In the genomic region with DNA sequence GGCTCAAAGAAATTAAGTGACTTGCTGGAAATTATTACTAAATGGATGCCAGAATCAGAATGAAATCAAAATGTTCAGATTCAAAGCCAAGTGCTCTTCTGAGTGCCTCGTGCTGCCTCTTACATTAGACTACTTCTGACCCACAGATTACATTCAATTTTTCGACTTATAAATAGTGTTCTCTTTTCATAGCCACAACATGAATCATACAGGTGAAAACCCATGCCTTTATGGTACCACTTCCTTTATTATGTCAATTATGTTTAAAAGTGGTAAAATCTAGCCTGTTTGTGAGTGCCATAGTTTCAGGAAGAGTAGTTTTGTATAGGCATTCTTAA, we compare ENCODE assay signal across 10 cellular contexts.
A peak's percentile ranks its signal among the peaks of the same experiment; 100 is the strongest.
DNase-seq lines count a peak whose midpoint lies in the region; ATAC-seq, FAIRE-seq and TF ChIP-seq lines count a peak whose summit lies in the region.
"Had no signal": no experiment of that assay in that cellular context is flagged by ENCODE, and none has a peak within 500 bp of the region (broad histone marks: within the 10 kb centered on the region; RNA-seq: fewer than 3 reads in every experiment).

No MANE protein-coding gene starts in this region.

- peak overlapping the region; percentile 54 for H3K4me3 ChIP-seq in naive thymus-derived CD4-positive, alpha-beta T cell (ENCODE audit: low read length)
- H3K4me3 ChIP-seq in body of pancreas: no peak overlapping the region
- peak overlapping the region in 1 of 4 donors; percentile 36 for H3K4me3 ChIP-seq in transverse colon

- ATAC-seq in GM21717 (IDR thresholded peaks at IDR 0.05; ENCODE audit: unreplicated experiment) (peak; percentile 59), HG03442 (IDR thresholded peaks at IDR 0.05; ENCODE audit: unreplicated experiment) (peak; percentile 66), body of pancreas (no peak)
- no peak for ATAC-seq in naive thymus-derived CD4-positive, alpha-beta T cell

- H3K9me3 Mint-ChIP-seq in activated CD4-positive, alpha-beta T cell treated with anti-CD3 and anti-CD28 coated beads, Interleukin-2, amount 10 ng/mL, durations not matched to agents 24 days and 14 days: no peaks in the 10 kb centered on the region
- H3K9me3 Mint-ChIP-seq in naive thymus-derived CD4-positive, alpha-beta T cell: peaks cover 0 to 2% (median 0%) of the 10 kb centered on the region in 11 donors
- H3K9me3 Mint-ChIP-seq: brain had no signal

- H3K4me1 ChIP-seq in naive thymus-derived CD4-positive, alpha-beta T cell (ENCODE audit: control insufficient read depth in 2 of 2, insufficient read depth in 2 of 2, low read length in 2 of 2): no peaks in the 10 kb centered on the region
- H3K4me1 ChIP-seq in body of pancreas: no peaks in the 10 kb centered on the region
- H3K4me1 ChIP-seq in transverse colon: peaks cover 0 to 10% (median 0%) of the 10 kb centered on the region in 4 donors

- H3K36me3 Mint-ChIP-seq in activated CD4-positive, alpha-beta T cell treated with anti-CD3 and anti-CD28 coated beads, Interleukin-2, amount 10 ng/mL, durations not matched to agents 24 days and 14 days (ENCODE audit: low read depth): no peaks in the 10 kb centered on the region
- no peaks in the 10 kb centered on the region for H3K36me3 Mint-ChIP-seq in naive thymus-derived CD4-positive, alpha-beta T cell
- H3K36me3 Mint-ChIP-seq: brain had no signal

- H3K27me3 ChIP-seq in naive thymus-derived CD4-positive, alpha-beta T cell (ENCODE audit: control insufficient read depth in 2 of 2, insufficient read depth in 2 of 2, low read length in 2 of 2): no peaks in the 10 kb centered on the region
- no peaks in the 10 kb centered on the region for H3K27me3 ChIP-seq in body of pancreas
- H3K27me3 ChIP-seq in transverse colon: no peaks in the 10 kb centered on the region

- peak overlapping the region; percentile 86 for H3K27ac Mint-ChIP-seq in activated CD4-positive, alpha-beta T cell treated with anti-CD3 and anti-CD28 coated beads, Interleukin-2, amount 10 ng/mL, durations not matched to agents 24 days and 14 days
- H3K27ac Mint-ChIP-seq in naive thymus-derived CD4-positive, alpha-beta T cell: peak overlapping the region; percentile 20 to 81 (median 71)
- H3K27ac Mint-ChIP-seq: brain had no signal

- POLR2A ChIA-PET in naive thymus-derived CD4-positive, alpha-beta T cell (lab: Charles Lee): no interaction called here

- H3K4me1 Mint-ChIP-seq in activated CD4-positive, alpha-beta T cell treated with anti-CD3 and anti-CD28 coated beads, Interleukin-2, amount 10 ng/mL, durations not matched to agents 24 days and 14 days: peaks cover 16% of the 10 kb centered on the region
- peaks cover 11 to 26% (median 19%) of the 10 kb centered on the region in 7 donors for H3K4me1 Mint-ChIP-seq in naive thymus-derived CD4-positive, alpha-beta T cell

- H3K4me3 Mint-ChIP-seq in activated CD4-positive, alpha-beta T cell treated with anti-CD3 and anti-CD28 coated beads, Interleukin-2, amount 10 ng/mL, durations not matched to agents 24 days and 14 days: peak overlapping the region; percentile 82
- peak overlapping the region; percentile 35 to 90 (median 86) for H3K4me3 Mint-ChIP-seq in naive thymus-derived CD4-positive, alpha-beta T cell

- H3K36me3 ChIP-seq in naive thymus-derived CD4-positive, alpha-beta T cell (ENCODE audit: control insufficient read depth in 2 of 3, insufficient read depth in 3 of 3, low read length in 3 of 3): no peaks in the 10 kb centered on the region
- H3K36me3 ChIP-seq in body of pancreas (replicated peaks in 1 of 2; ENCODE audit: insufficient read depth in 1 of 2, low read depth in 2 of 2) (no peaks in the 10 kb centered on the region), transverse colon (no peaks in the 10 kb centered on the region)

- intact Hi-C loops in activated CD4-positive, alpha-beta T cell treated with anti-CD3 and anti-CD28 coated beads, Interleukin-2, amount 10 ng/mL, durations not matched to agents 24 days and 14 days (cut with micrococcal nuclease): loop anchor here (5.0 to 10.0 kb wide), 2 partner anchors 604 to 1421 kb away; no protein-coding TSS in a partner anchor
- intact Hi-C loops in naive thymus-derived CD4-positive, alpha-beta T cell (cut with micrococcal nuclease): loop anchor here (5.0 to 10.0 kb wide), 3 partner anchors 481 to 619 kb away; no protein-coding TSS in a partner anchor
- intact Hi-C loops in body of pancreas (cut with DNase I): no loop called here
- intact Hi-C loops in transverse colon (cut with DNase I; ENCODE audit: low total_unique reads): no loop called here

- CTCF ChIA-PET in naive thymus-derived CD4-positive, alpha-beta T cell (lab: Charles Lee): no interaction called here

- peaks cover 3% of the 10 kb centered on the region for H3K27me3 Mint-ChIP-seq in activated CD4-positive, alpha-beta T cell treated with anti-CD3 and anti-CD28 coated beads, Interleukin-2, amount 10 ng/mL, durations not matched to agents 24 days and 14 days
- peaks cover 0 to 3% (median 0%) of the 10 kb centered on the region in 5 donors for H3K27me3 Mint-ChIP-seq in naive thymus-derived CD4-positive, alpha-beta T cell
- H3K27me3 Mint-ChIP-seq: brain had no signal

- H3K27ac ChIP-seq in naive thymus-derived CD4-positive, alpha-beta T cell (ENCODE audit: low read depth, low read length): no peak overlapping the region
- H3K27ac ChIP-seq in body of pancreas (no peak overlapping the region), transverse colon (no peak overlapping the region)

- TF ChIP-seq EP300 in transverse colon (IDR thresholded peaks at IDR 0.05; ENCODE audit: low read depth): no peak

- in situ Hi-C loops in transverse colon (cut with MboI; ENCODE audit: low pct_ligation_motif_present in 1 of 4, low pct_unique_long_range_greater_than_20kb in 1 of 4, low sequenced_read_pairs in 3 of 4): no loop called here

- WGBS in body of pancreas, 2 donors: 42 to 46% methylated on average over 2 of the region's 2 CpGs
- 24 to 26% methylated on average over 2 of the region's 2 CpGs for WGBS in transverse colon (ENCODE audit: low coverage in 1 of 2), 2 donors

- no peak for TF ChIP-seq POLR2A in body of pancreas (IDR thresholded peaks at IDR 0.05)
- TF ChIP-seq POLR2A in transverse colon (IDR thresholded peaks at IDR 0.05): no peak
- no peak for TF ChIP-seq POLR2A in H54 (IDR thresholded peaks at IDR 0.05; ENCODE audit: low read depth, low read length)

- no peak for FAIRE-seq in H54 (lab: Jason Lieb, UNC)

- H3K9me3 ChIP-seq in naive thymus-derived CD4-positive, alpha-beta T cell (ENCODE audit: control insufficient read depth in 2 of 3, low read length in 3 of 3): no peaks in the 10 kb centered on the region
- no peaks in the 10 kb centered on the region for H3K9me3 ChIP-seq in body of pancreas
- H3K9me3 ChIP-seq in transverse colon: no peaks in the 10 kb centered on the region

- TF ChIP-seq CTCF in body of pancreas (IDR thresholded peaks at IDR 0.05): no peak
- no peak for TF ChIP-seq CTCF in transverse colon (IDR thresholded peaks at IDR 0.05)

- no peak for DNase-seq in activated CD4-positive, alpha-beta T cell treated with anti-CD3 and anti-CD28 coated beads, Interleukin-2, amount 10 ng/mL, durations not matched to agents 24 days and 14 days
- no peak for DNase-seq in activated CD4-positive, alpha-beta T cell treated with anti-CD3 and anti-CD28 coated beads for 1 hour
- no peak for DNase-seq in naive thymus-derived CD4-positive, alpha-beta T cell
- DNase-seq in body of pancreas (no peak), transverse colon (no peak), H54 (ENCODE audit: insufficient read length, low spot score) (no peak)
- DNase-seq: NCI-H1417 treated with DMSO at 0.1 percent for 48 hours had no signal

Comparison
In these comparisons a context has a peak if more than half of its experiments do, and no peak if none do; other contexts are left out.
1. ATAC-seq: peak in GM21717 (single experiment) and HG03442 (single experiment); none in naive thymus-derived CD4-positive, alpha-beta T cell (single experiment) and body of pancreas (single experiment).
2. intact Hi-C loops: an anchor here in activated CD4-positive, alpha-beta T cell treated with anti-CD3 and anti-CD28 coated beads, Interleukin-2, amount 10 ng/mL, durations not matched to agents 24 days and 14 days (5.0 to 10.0 kb wide) and naive thymus-derived CD4-positive, alpha-beta T cell (5.0 to 10.0 kb wide); none called in body of pancreas and transverse colon.